In genomic region chr1:27650527-27651175, GRCh38 we compare ENCODE assay signal across 9 cellular contexts. TPM values are rescaled to one million over a fixed set of nuclear protein-coding genes. Genes with fewer than 3 reads are reported as not detected.
DNase-seq lines count a peak whose midpoint lies in the region; ATAC-seq and TF ChIP-seq lines count a peak whose summit lies in the region.
"Had no signal": no experiment of that assay in that cellular context is flagged by ENCODE, and none has a peak within 500 bp of the region (broad histone marks: within the 10 kb centered on the region; RNA-seq: fewer than 3 reads in every experiment).

No MANE protein-coding gene starts in this region.

- no peak for DNase-seq in activated CD4-positive, alpha-beta memory T cell treated with anti-CD3 and anti-CD28 coated beads for 36 hours
- no peak for DNase-seq in activated CD4-positive, alpha-beta memory T cell treated with anti-CD3 and anti-CD28 coated beads, Interleukin-2, amount 10 ng/mL, durations not matched to agents 7 days and 5 days
- DNase-seq in T1000 (lab: John Stamatoyannopoulos, UW) = peak; percentile 44
- no peak for DNase-seq in left ventricle myocardium superior
- no peak for DNase-seq in upper lobe of right lung
- no peak for DNase-seq in DMS79 (lab: John Stamatoyannopoulos, UW)
- DNase-seq in uterus = no peak
- no peak for DNase-seq in mucosa of gallbladder (ENCODE audit: low spot score)

- H3K4me1 ChIP-seq in upper lobe of right lung (peaks cover 14% of the 10 kb centered on the region), uterus (no peaks in the 10 kb centered on the region)

- H3K27me3 ChIP-seq in upper lobe of right lung (no peaks in the 10 kb centered on the region), uterus (no peaks in the 10 kb centered on the region)

- ATAC-seq in left ventricle myocardium superior = peak; percentile 47
- ATAC-seq in upper lobe of right lung = peak; percentile 67
- ATAC-seq: left lobe of liver had no signal

- intact Hi-C loops in activated CD4-positive, alpha-beta memory T cell treated with anti-CD3 and anti-CD28 coated beads for 36 hours (cut with micrococcal nuclease) = no loop called here
- intact Hi-C loops in left ventricle myocardium superior (cut with micrococcal nuclease) = no loop called here
- intact Hi-C loops in upper lobe of right lung (cut with DNase I) = no loop called here
- intact Hi-C loops in uterus (cut with DNase I; ENCODE audit: low total_unique reads) = no loop called here

- H3K4me3 Mint-ChIP-seq in activated CD4-positive, alpha-beta memory T cell treated with anti-CD3 and anti-CD28 coated beads for 36 hours = no peak overlapping the region
- H3K4me3 Mint-ChIP-seq in activated CD4-positive, alpha-beta memory T cell treated with anti-CD3 and anti-CD28 coated beads, Interleukin-2, amount 10 ng/mL, durations not matched to agents 7 days and 5 days = no peak overlapping the region

- H3K27ac Mint-ChIP-seq in activated CD4-positive, alpha-beta memory T cell treated with anti-CD3 and anti-CD28 coated beads for 36 hours = peak overlapping the region; percentile 8
- no peak overlapping the region for H3K27ac Mint-ChIP-seq in activated CD4-positive, alpha-beta memory T cell treated with anti-CD3 and anti-CD28 coated beads, Interleukin-2, amount 10 ng/mL, durations not matched to agents 7 days and 5 days

- H3K36me3 Mint-ChIP-seq in activated CD4-positive, alpha-beta memory T cell treated with anti-CD3 and anti-CD28 coated beads for 36 hours = no peaks in the 10 kb centered on the region
- no peaks in the 10 kb centered on the region for H3K36me3 Mint-ChIP-seq in activated CD4-positive, alpha-beta memory T cell treated with anti-CD3 and anti-CD28 coated beads, Interleukin-2, amount 10 ng/mL, durations not matched to agents 7 days and 5 days (ENCODE audit: low read depth)

- CTCF ChIA-PET in activated CD4-positive, alpha-beta memory T cell treated with anti-CD3 and anti-CD28 coated beads for 36 hours (lab: Charles Lee) = interaction anchor here (1.1 to 3.4 kb wide), 6 partner anchors 9 to 42 kb away, joined by 3 to 18 read pairs (median 8); no protein-coding TSS in a partner anchor
- CTCF ChIA-PET in activated CD4-positive, alpha-beta memory T cell treated with anti-CD3 and anti-CD28 coated beads, Interleukin-2, amount 10 ng/mL, durations not matched to agents 7 days and 5 days (lab: Charles Lee) = interaction anchor here (0.8 to 2.3 kb wide), 6 partner anchors 12 to 255 kb away, joined by 3 to 10 read pairs (median 8); no protein-coding TSS in a partner anchor

- H3K4me3 ChIP-seq in upper lobe of right lung (no peak overlapping the region), uterus (no peak overlapping the region)

- TF ChIP-seq CTCF in upper lobe of right lung (IDR thresholded peaks at IDR 0.05) (no peak), uterus (IDR thresholded peaks at IDR 0.05) (no peak)

- H3K9me3 Mint-ChIP-seq in activated CD4-positive, alpha-beta memory T cell treated with anti-CD3 and anti-CD28 coated beads for 36 hours = no peaks in the 10 kb centered on the region
- H3K9me3 Mint-ChIP-seq in activated CD4-positive, alpha-beta memory T cell treated with anti-CD3 and anti-CD28 coated beads, Interleukin-2, amount 10 ng/mL, durations not matched to agents 7 days and 5 days = no peaks in the 10 kb centered on the region

- TF ChIP-seq POLR2A in uterus (IDR thresholded peaks at IDR 0.05) = no peak

- no peaks in the 10 kb centered on the region for H3K9me3 ChIP-seq in upper lobe of right lung
- no peaks in the 10 kb centered on the region for H3K9me3 ChIP-seq in uterus

- no peaks in the 10 kb centered on the region for H3K27me3 Mint-ChIP-seq in activated CD4-positive, alpha-beta memory T cell treated with anti-CD3 and anti-CD28 coated beads for 36 hours
- no peaks in the 10 kb centered on the region for H3K27me3 Mint-ChIP-seq in activated CD4-positive, alpha-beta memory T cell treated with anti-CD3 and anti-CD28 coated beads, Interleukin-2, amount 10 ng/mL, durations not matched to agents 7 days and 5 days

- no peaks in the 10 kb centered on the region for H3K36me3 ChIP-seq in upper lobe of right lung
- no peaks in the 10 kb centered on the region for H3K36me3 ChIP-seq in uterus

- POLR2A ChIA-PET in activated CD4-positive, alpha-beta memory T cell treated with anti-CD3 and anti-CD28 coated beads for 36 hours (lab: Charles Lee) = interaction anchor here (0.8 kb wide), 1 partner anchor 8 kb away, joined by 3 read pairs; no protein-coding TSS in a partner anchor
- POLR2A ChIA-PET in activated CD4-positive, alpha-beta memory T cell treated with anti-CD3 and anti-CD28 coated beads, Interleukin-2, amount 10 ng/mL, durations not matched to agents 7 days and 5 days (lab: Charles Lee) = interaction anchor here (0.8 to 4.9 kb wide), 3 partner anchors 8 to 18 kb away, joined by 3 to 24 read pairs (median 12); no protein-coding TSS in a partner anchor

- peaks cover 11% of the 10 kb centered on the region for H3K4me1 Mint-ChIP-seq in activated CD4-positive, alpha-beta memory T cell treated with anti-CD3 and anti-CD28 coated beads for 36 hours (ENCODE audit: low read depth)
- H3K4me1 Mint-ChIP-seq in activated CD4-positive, alpha-beta memory T cell treated with anti-CD3 and anti-CD28 coated beads, Interleukin-2, amount 10 ng/mL, durations not matched to agents 7 days and 5 days = peaks cover 9% of the 10 kb centered on the region

- H3K27ac ChIP-seq in upper lobe of right lung (peak overlapping the region; percentile 51), uterus (no peak overlapping the region)

RNA-seq across cellular contexts. Expression of gene FGR, which starts 15.7 kb away (rescaled TPM):
- under 1 TPM; 0.24 to 0.27 TPM for total RNA-seq in activated CD4-positive, alpha-beta memory T cell treated with anti-CD3 and anti-CD28 coated beads for 36 hours
- not detected for total RNA-seq in activated CD4-positive, alpha-beta memory T cell treated with anti-CD3 and anti-CD28 coated beads, Interleukin-2, amount 10 ng/mL, durations not matched to agents 7 days and 5 days
- total RNA-seq in left ventricle myocardium superior (4.7 TPM), upper lobe of right lung (149 TPM), uterus (10 to 100 TPM in 3 of 4 donors, 1 to 10 TPM in 1; 3.0 to 35.9 (median 18.8) TPM), mucosa of gallbladder (7.6 TPM)

RNA-seq across cellular contexts. Expression of gene IFI6, which starts 21.3 kb away (rescaled TPM):
- 10 to 100 TPM; 76.4 TPM for total RNA-seq in activated CD4-positive, alpha-beta memory T cell treated with anti-CD3 and anti-CD28 coated beads for 36 hours
- 100 to 1,000 TPM; 577 to 593 TPM for total RNA-seq in activated CD4-positive, alpha-beta memory T cell treated with anti-CD3 and anti-CD28 coated beads, Interleukin-2, amount 10 ng/mL, durations not matched to agents 7 days and 5 days
- total RNA-seq in left ventricle myocardium superior (34.5 TPM), upper lobe of right lung (259 TPM), uterus (100 to 1,000 TPM in 1 of 4 donors, 10 to 100 TPM in 3; 64.4 to 103 (median 79.5) TPM), mucosa of gallbladder (302 TPM)

RNA-seq across cellular contexts. Expression of gene AHDC1, which starts 46.7 kb away (rescaled TPM):
- 10 to 100 TPM in 1 of 2 experiments, 1 to 10 TPM in 1; 8.3 to 12.1 TPM for total RNA-seq in activated CD4-positive, alpha-beta memory T cell treated with anti-CD3 and anti-CD28 coated beads for 36 hours
- 10 to 100 TPM; 16.9 to 18.9 TPM for total RNA-seq in activated CD4-positive, alpha-beta memory T cell treated with anti-CD3 and anti-CD28 coated beads, Interleukin-2, amount 10 ng/mL, durations not matched to agents 7 days and 5 days
- total RNA-seq in left ventricle myocardium superior (42.8 TPM), upper lobe of right lung (34.2 TPM), uterus (100 to 1,000 TPM in 1 of 4 donors, 10 to 100 TPM in 3; 11.2 to 179 (median 50.7) TPM), mucosa of gallbladder (61.6 TPM)
